Comparison of ENCODE assay signal across 8 cellular contexts in genomic region chr6:157982297-157982579, GRCh38. TPM values are rescaled to one million over a fixed set of nuclear protein-coding genes. Genes with fewer than 3 reads are reported as not detected.
DNase-seq lines count a peak whose midpoint lies in the region; ATAC-seq and TF ChIP-seq lines count a peak whose summit lies in the region.

No MANE protein-coding gene starts in this region.

- peaks cover 15% of the 10 kb centered on the region for H3K27me3 Mint-ChIP-seq in Calu3 (ENCODE audit: unreplicated experiment)
- peaks cover 73% of the 10 kb centered on the region for H3K27me3 Mint-ChIP-seq in neural crest cell (ENCODE audit: low read depth)

- H3K4me3 ChIP-seq in HUES6 (ENCODE audit: low read depth, low read length): peak overlapping the region; percentile 84
- H3K4me3 ChIP-seq in fibroblast of mammary gland (ENCODE audit: control insufficient read depth, low read depth, low read length): peak overlapping the region; percentile 64

- H3K9me3 ChIP-seq in HUES6 (ENCODE audit: control insufficient read depth, insufficient read depth, low read depth, low read length): no peaks in the 10 kb centered on the region

- ATAC-seq in GM19463 (IDR thresholded peaks at IDR 0.05; ENCODE audit: unreplicated experiment): peak; percentile 36

- CTCF ChIA-PET in Calu3 (lab: Charles Lee): interaction anchor here (1.0 to 2.0 kb wide), 8 partner anchors 14 to 92 kb away, joined by 3 to 11 read pairs (median 5); no protein-coding TSS in a partner anchor

- no peaks in the 10 kb centered on the region for H3K9me3 Mint-ChIP-seq in Calu3 (ENCODE audit: low read depth, unreplicated experiment)
- H3K9me3 Mint-ChIP-seq in neural crest cell: no peaks in the 10 kb centered on the region

- intact Hi-C loops in Calu3 (cut with micrococcal nuclease; ENCODE audit: unreplicated experiment): loop anchor here (2.0 kb wide), 1 partner anchor 91 kb away; no protein-coding TSS in a partner anchor

- H3K36me3 Mint-ChIP-seq in Calu3 (ENCODE audit: insufficient read depth, unreplicated experiment) (peaks cover 36% of the 10 kb centered on the region), neural crest cell (ENCODE audit: low read depth) (no peaks in the 10 kb centered on the region)

- peak overlapping the region; percentile 95 for H3K9ac ChIP-seq in HUES6 (ENCODE audit: low read length)

- peaks cover 30% of the 10 kb centered on the region for H3K4me1 Mint-ChIP-seq in Calu3 (ENCODE audit: low read depth, unreplicated experiment)
- peaks cover 8% of the 10 kb centered on the region for H3K4me1 Mint-ChIP-seq in neural crest cell

- DNase-seq in Calu3 (peak; percentile 40), fibroblast of mammary gland (ENCODE audit: low read depth) (peak; percentile 19), neural crest cell (ENCODE audit: low read depth, low spot score) (no peak), GF-D8 (lab: John Stamatoyannopoulos, UW) (no peak)
- peak; percentile 51 for DNase-seq in activated CD4-positive, CD25-positive, alpha-beta regulatory T cell treated with anti-CD3 and anti-CD28 coated beads, Interleukin-2, amount 50 U/mL, for 72 hours
- DNase-seq in NK-92 treated with Interleukin-12 subunit alpha and Interleukin-12 subunit beta, amount 100 ng/mL, for 24 hours (lab: John Stamatoyannopoulos, UW): no peak

- BruUV-seq in Calu3 (replicated peaks; lab: Mats Ljungman, UMichigan): no TSS peak

- H3K36me3 ChIP-seq in HUES6 (ENCODE audit: control insufficient read depth, insufficient read depth, low read length): no peaks in the 10 kb centered on the region

- peak overlapping the region; percentile 93 for H3K27ac ChIP-seq in HUES6 (ENCODE audit: low read depth, low read length)

- H3K4me3 Mint-ChIP-seq in Calu3 (ENCODE audit: low read depth, unreplicated experiment) (peak overlapping the region; percentile 79), neural crest cell (peak overlapping the region; percentile 86)

- H3K27ac Mint-ChIP-seq in Calu3 (ENCODE audit: unreplicated experiment) (no peak overlapping the region), neural crest cell (ENCODE audit: unreplicated experiment) (no peak overlapping the region)

- H3K27me3 ChIP-seq in HUES6 (ENCODE audit: control insufficient read depth, insufficient read depth, low read length): peaks cover 22% of the 10 kb centered on the region

- H3K4me1 ChIP-seq in HUES6 (ENCODE audit: control insufficient read depth, insufficient read depth, low read length): peaks cover 46% of the 10 kb centered on the region

- TF ChIP-seq CTCF in Calu3 (IDR thresholded peaks at IDR 0.05; ENCODE audit: unreplicated experiment): no peak
- no peak for TF ChIP-seq CTCF in fibroblast of mammary gland (conservative IDR thresholded peaks at IDR 0.05; ENCODE audit: control insufficient read depth, insufficient read depth, low read depth, low read length)
- no peak for TF ChIP-seq CTCF in neural crest cell (conservative IDR thresholded peaks at IDR 0.05)

RNA-seq across cellular contexts. Expression of gene SYNJ2, which starts 0.6 kb away (rescaled TPM):
- total RNA-seq in Calu3 (2022) (26.8 and 29.1 TPM in 2 replicates), neural crest cell (2.9 TPM in 2 replicates)

Comparison
In these comparisons a context has a peak if more than half of its experiments do, and no peak if none do; other contexts are left out.
1. DNase-seq: peak in Calu3 (single experiment), activated CD4-positive, CD25-positive, alpha-beta regulatory T cell treated with anti-CD3 and anti-CD28 coated beads, Interleukin-2, amount 50 U/mL, for 72 hours (single experiment) and fibroblast of mammary gland (single experiment); none in neural crest cell (single experiment), NK-92 treated with Interleukin-12 subunit alpha and Interleukin-12 subunit beta, amount 100 ng/mL, for 24 hours (single experiment) and GF-D8 (single experiment).